In genomic region chr19:1068111-1069001, GRCh38 we compare ENCODE assay signal across 8 cellular contexts. TPM values are rescaled to one million over a fixed set of nuclear protein-coding genes. Genes with fewer than 3 reads are reported as not detected.
DNase-seq lines count a peak whose midpoint lies in the region; ATAC-seq, FAIRE-seq and TF ChIP-seq lines count a peak whose summit lies in the region.

No MANE protein-coding gene starts in this region.

- TF ChIP-seq CTCF in DOHH2 (IDR thresholded peaks at IDR 0.05; ENCODE audit: low read depth, low read length, poor library complexity, severe bottlenecking): no peak

- H3K27ac Mint-ChIP-seq in naive thymus-derived CD8-positive, alpha-beta T cell: peak overlapping the region; percentile 89 to 99 (median 97)

- H3K9me2 ChIP-seq in DOHH2 (replicated peaks; ENCODE audit: control insufficient read depth, low read length): no peaks in the 10 kb centered on the region

- ATAC-seq in naive thymus-derived CD8-positive, alpha-beta T cell: peak; percentile 10 to 30
- ATAC-seq in GM18502 (IDR thresholded peaks at IDR 0.05; ENCODE audit: poor library complexity, unreplicated experiment) (no peak), GM19455 (IDR thresholded peaks at IDR 0.05; ENCODE audit: unreplicated experiment) (no peak)

- peaks cover 53% of the 10 kb centered on the region for H3K79me2 ChIP-seq in DOHH2 (ENCODE audit: control insufficient read depth, low read length)

- H3K9me3 ChIP-seq in DOHH2 (ENCODE audit: control insufficient read depth, insufficient read depth, low read length): no peaks in the 10 kb centered on the region
- no peaks in the 10 kb centered on the region for H3K9me3 ChIP-seq in SJCRH30 (replicated peaks)

- DNase-seq in OCI-M1 (lab: John Stamatoyannopoulos, UW) (peak; percentile 10), HTR-8/SVneo (ENCODE audit: insufficient read length, low spot score) (no peak), SJCRH30 (no peak)
- peak; percentile 66 to 95 (median 84) for DNase-seq in naive thymus-derived CD8-positive, alpha-beta T cell

- FAIRE-seq in HTR-8/SVneo (lab: Jason Lieb, UNC): no peak

- peaks cover 33% of the 10 kb centered on the region for H3K36me3 ChIP-seq in DOHH2 (ENCODE audit: control insufficient read depth, low read length)
- H3K36me3 ChIP-seq in SJCRH30: no peaks in the 10 kb centered on the region

- H4K20me1 ChIP-seq in DOHH2 (ENCODE audit: control insufficient read depth, insufficient read depth, low read depth, low read length): no peaks in the 10 kb centered on the region

- H3K4me1 ChIP-seq in DOHH2 (ENCODE audit: control insufficient read depth, low read length) (peaks cover 50% of the 10 kb centered on the region), SJCRH30 (peaks cover 12% of the 10 kb centered on the region; the same call in 1 of the 2 replicates)

- peaks cover 19% of the 10 kb centered on the region for H3F3A ChIP-seq in DOHH2 (ENCODE audit: control insufficient read depth, insufficient read depth)

- H3K27ac ChIP-seq in DOHH2 (ENCODE audit: low read depth, low read length) (peak overlapping the region; percentile 91), angular gyrus (ENCODE audit: low read depth, low read length) (peak overlapping the region; percentile 30), SJCRH30 (no peak overlapping the region)

- peaks cover 27 to 65% (median 56%) of the 10 kb centered on the region in 4 donors for H3K4me1 Mint-ChIP-seq in naive thymus-derived CD8-positive, alpha-beta T cell

- H3K4me3 ChIP-seq in DOHH2 (ENCODE audit: low read length) (peak overlapping the region; percentile 88), SJCRH30 (no peak overlapping the region)

- H3K36me3 Mint-ChIP-seq in naive thymus-derived CD8-positive, alpha-beta T cell: peaks cover 0 to 44% (median 23%) of the 10 kb centered on the region in 3 donors

- peak overlapping the region; percentile 96 for H3K4me2 ChIP-seq in DOHH2 (ENCODE audit: low read length)

- H3K27me3 ChIP-seq in DOHH2 (ENCODE audit: control insufficient read depth, low read length) (no peaks in the 10 kb centered on the region), SJCRH30 (peaks cover 34% of the 10 kb centered on the region; the same call in 1 of the 2 replicates)

- H3K9me3 Mint-ChIP-seq in naive thymus-derived CD8-positive, alpha-beta T cell: no peaks in the 10 kb centered on the region

- POLR2A ChIA-PET in naive thymus-derived CD8-positive, alpha-beta T cell (lab: Charles Lee): interaction anchor here (0.5 to 31.7 kb wide), 26 partner anchors 13 to 984 kb away, joined by 3 to 2279 read pairs (median 8); partner anchors contain the start of genes ABCA7, ATP5F1D, CIRBP and CNN2

- H3K4me3 Mint-ChIP-seq in naive thymus-derived CD8-positive, alpha-beta T cell: peak overlapping the region; percentile 89 to 99 (median 92)

- no peaks in the 10 kb centered on the region for H3K27me3 Mint-ChIP-seq in naive thymus-derived CD8-positive, alpha-beta T cell

RNA-seq across cellular contexts. Expression of gene ARHGAP45, which starts 1.4 kb away (rescaled TPM):
- 1,000 to 10,000 TPM; 1,025 to 1,060 TPM for total RNA-seq in naive thymus-derived CD8-positive, alpha-beta T cell
- polyA plus RNA-seq in naive thymus-derived CD8-positive, alpha-beta T cell: 100 to 1,000 TPM; 261 to 681 (median 358) TPM
- 2.9 TPM in 2 replicates for total RNA-seq in SJCRH30 (2014; rRNA removed; shearing (Covaris generic))

RNA-seq across cellular contexts. Expression of gene POLR2E, which starts 26.8 kb away (rescaled TPM):
- 10 to 100 TPM; 88.0 to 95.3 TPM for total RNA-seq in naive thymus-derived CD8-positive, alpha-beta T cell
- polyA plus RNA-seq in naive thymus-derived CD8-positive, alpha-beta T cell: 100 to 1,000 TPM; 159 to 233 (median 187) TPM
- total RNA-seq in SJCRH30 (2014; rRNA removed; shearing (Covaris generic)): 176 and 183 TPM in 2 replicates

RNA-seq across cellular contexts. Expression of gene ABCA7, which starts 28.4 kb away (rescaled TPM):
- 100 to 1,000 TPM; 221 to 232 TPM for total RNA-seq in naive thymus-derived CD8-positive, alpha-beta T cell
- 10 to 100 TPM in 1 of 3 donors, 1 to 10 TPM in 2; 4.2 to 14.4 (median 8.7) TPM for polyA plus RNA-seq in naive thymus-derived CD8-positive, alpha-beta T cell
- total RNA-seq in SJCRH30 (2014; rRNA removed; shearing (Covaris generic)): 7.8 and 11.0 TPM in 2 replicates

RNA-seq across cellular contexts. Expression of gene GPX4, which starts 35.4 kb away (rescaled TPM):
- 100 to 1,000 TPM; 207 to 225 TPM for total RNA-seq in naive thymus-derived CD8-positive, alpha-beta T cell
- polyA plus RNA-seq in naive thymus-derived CD8-positive, alpha-beta T cell: 100 to 1,000 TPM; 370 to 465 (median 405) TPM
- 232 and 290 TPM in 2 replicates for total RNA-seq in SJCRH30 (2014; rRNA removed; shearing (Covaris generic))

RNA-seq across cellular contexts. Expression of gene CNN2, which starts 41.9 kb away (rescaled TPM):
- total RNA-seq in naive thymus-derived CD8-positive, alpha-beta T cell: 100 to 1,000 TPM; 211 to 216 TPM
- 100 to 1,000 TPM; 498 to 693 (median 515) TPM for polyA plus RNA-seq in naive thymus-derived CD8-positive, alpha-beta T cell
- 87.2 and 91.4 TPM in 2 replicates for total RNA-seq in SJCRH30 (2014; rRNA removed; shearing (Covaris generic))

Comparison
In these comparisons a context has a peak if more than half of its experiments do, and no peak if none do; other contexts are left out.
1. DNase-seq: peak in OCI-M1 (single experiment) and naive thymus-derived CD8-positive, alpha-beta T cell (10 of 10); none in HTR-8/SVneo (single experiment) and SJCRH30 (0 of 2).
2. ATAC-seq: peak in naive thymus-derived CD8-positive, alpha-beta T cell (2 of 2); none in GM18502 (single experiment) and GM19455 (single experiment).
3. RNA of gene ARHGAP45, which starts 1.4 kb away (total RNA-seq): 1,025 to 1,060 TPM in naive thymus-derived CD8-positive, alpha-beta T cell; 2.9 TPM in SJCRH30; every median in the first group is over 100 times any median in the second.
4. RNA of gene ABCA7, which starts 28.4 kb away (total RNA-seq): 221 to 232 TPM in naive thymus-derived CD8-positive, alpha-beta T cell; 7.8 to 11.0 TPM in SJCRH30; every median in the first group is over 10 times any median in the second.